ENCODE assay signal across 27 cellular contexts in the genomic region with DNA sequence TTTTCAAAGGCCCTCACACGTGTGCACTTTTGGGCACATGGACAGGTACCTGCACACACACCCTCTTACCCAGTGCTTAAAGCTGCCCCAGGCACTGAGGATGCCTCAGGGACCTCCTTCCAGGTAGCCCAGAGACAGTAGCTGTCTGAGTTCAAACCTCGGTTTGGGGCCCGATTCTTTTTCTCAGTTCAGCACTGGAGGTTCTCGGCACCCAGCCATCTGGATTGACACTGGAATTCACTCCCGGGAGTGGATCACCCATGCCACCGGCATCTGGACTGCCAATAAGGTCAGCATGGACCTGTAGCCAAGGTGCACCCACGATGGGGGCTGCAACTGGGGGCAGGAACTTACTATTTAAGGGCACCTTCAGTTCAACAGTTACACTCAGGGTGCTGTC. TPM values are rescaled to one million over a fixed set of nuclear protein-coding genes. Genes with fewer than 3 reads are reported as not detected.
"Had no signal": no experiment of that assay in that cellular context is flagged by ENCODE, and none has a peak within 500 bp of the region (broad histone marks: within the 10 kb centered on the region; RNA-seq: fewer than 3 reads in every experiment).

No MANE protein-coding gene starts in this region.

- H3K27me3 Mint-ChIP-seq: activated B cell treated with CpG ODN at 0.5 μM for 24 hours; activated CD4-positive, alpha-beta T cell treated with anti-CD3 and anti-CD28 coated beads, Interleukin-2, amount 10 ng/mL, durations not matched to agents 24 days and 14 days; activated naive CD4-positive, alpha-beta T cell treated with anti-CD3 and anti-CD28 coated beads, Interleukin-2, amount 10 ng/mL, durations not matched to agents 7 days and 5 days; activated naive CD8-positive, alpha-beta T cell treated with anti-CD3 and anti-CD28 coated beads for 36 hours; T-cell had no signal

- H3K4me3 Mint-ChIP-seq: activated B cell treated with CpG ODN at 0.5 μM for 24 hours; activated CD4-positive, alpha-beta T cell treated with anti-CD3 and anti-CD28 coated beads, Interleukin-2, amount 10 ng/mL, durations not matched to agents 24 days and 14 days; activated naive CD4-positive, alpha-beta T cell treated with anti-CD3 and anti-CD28 coated beads, Interleukin-2, amount 10 ng/mL, durations not matched to agents 7 days and 5 days; activated naive CD8-positive, alpha-beta T cell treated with anti-CD3 and anti-CD28 coated beads for 36 hours; activated T-cell treated with anti-CD3 and anti-CD28 coated beads, Interleukin-2, amount 50 U/mL, for 4 hours; T-cell had no signal

- H3K36me3 Mint-ChIP-seq: activated naive CD4-positive, alpha-beta T cell treated with anti-CD3 and anti-CD28 coated beads, Interleukin-2, amount 10 ng/mL, durations not matched to agents 7 days and 5 days; T-cell had no signal

- H3K27ac Mint-ChIP-seq: activated B cell treated with CpG ODN at 0.5 μM for 24 hours; activated CD4-positive, alpha-beta T cell treated with anti-CD3 and anti-CD28 coated beads, Interleukin-2, amount 10 ng/mL, durations not matched to agents 24 days and 14 days; activated naive CD4-positive, alpha-beta T cell treated with anti-CD3 and anti-CD28 coated beads, Interleukin-2, amount 10 ng/mL, durations not matched to agents 7 days and 5 days; activated naive CD8-positive, alpha-beta T cell treated with anti-CD3 and anti-CD28 coated beads for 36 hours; T-cell had no signal

- H3K27ac ChIP-seq: brain microvascular endothelial cell, cardiac muscle cell, Peyer's patch, SK-N-MC had no signal

- H3K27me3 ChIP-seq: brain microvascular endothelial cell, cardiac muscle cell, Peyer's patch had no signal

- H3K4me3 ChIP-seq: cardiac muscle cell, K562, Peyer's patch, SK-N-MC had no signal

- H3K36me3 ChIP-seq: brain microvascular endothelial cell, cardiac muscle cell, Peyer's patch had no signal

- DNase-seq: activated B cell treated with CpG ODN at 0.5 μM for 24 hours; activated CD4-positive, alpha-beta T cell treated with anti-CD3 and anti-CD28 coated beads for 1 hour; activated CD4-positive, alpha-beta T cell treated with anti-CD3 and anti-CD28 coated beads, Interleukin-2, amount 10 ng/mL, durations not matched to agents 24 days and 14 days; activated CD4-positive, alpha-beta T cell treated with anti-CD3 and anti-CD28 coated beads, Interleukin-2, amount 50 U/mL, for 48 hours; activated CD8-positive, alpha-beta memory T cell treated with anti-CD3 and anti-CD28 coated beads for 24 hours; activated gamma-delta T cell treated with Interleukin-2 at 50 U/mL for 16 hours; activated naive CD4-positive, alpha-beta T cell treated with anti-CD3 and anti-CD28 coated beads, Interleukin-2, amount 10 ng/mL, durations not matched to agents 7 days and 5 days; activated naive CD8-positive, alpha-beta T cell treated with anti-CD3 and anti-CD28 coated beads for 36 hours; activated T-cell treated with anti-CD3 and anti-CD28 coated beads, Interleukin-2, amount 50 U/mL, for 4 hours; brain microvascular endothelial cell; Karpas-422; MM.1S; NCI-H1105; NCI-H1436; NCI-H1694 treated with DMSO at 0.1 percent for 48 hours; NCI-H2081; NCI-H510A treated with DMSO at 0.1 percent for 48 hours; NCI-H69; NK-92 treated with Interleukin-12 subunit alpha and Interleukin-12 subunit beta, amount 100 ng/mL, for 24 hours; SIG-M5; T-cell; T-helper 2 cell; T1000 had no signal

- ATAC-seq: activated T-cell treated with anti-CD3 and anti-CD28 coated beads, Interleukin-2, amount 50 U/mL, for 4 hours; K562; T-cell had no signal

- H3K4me1 Mint-ChIP-seq: activated B cell treated with CpG ODN at 0.5 μM for 24 hours had no signal

RNA-seq across cellular contexts. Expression of gene CPA5, which starts 17.6 kb away (rescaled TPM):
- total RNA-seq: activated B cell treated with CpG ODN at 0.5 μM for 24 hours, cardiac muscle cell, Peyer's patch had no signal

RNA-seq across cellular contexts. Expression of gene CPA1, which starts 18.0 kb away (rescaled TPM):
- total RNA-seq: activated B cell treated with CpG ODN at 0.5 μM for 24 hours; activated CD4-positive, alpha-beta T cell treated with anti-CD3 and anti-CD28 coated beads, Interleukin-2, amount 10 ng/mL, durations not matched to agents 24 days and 14 days; activated naive CD8-positive, alpha-beta T cell treated with anti-CD3 and anti-CD28 coated beads for 36 hours; Peyer's patch had no signal
- polyA plus RNA-seq: K562 had no signal
